27 cellular contexts compared by ENCODE assay signal in the genomic region with DNA sequence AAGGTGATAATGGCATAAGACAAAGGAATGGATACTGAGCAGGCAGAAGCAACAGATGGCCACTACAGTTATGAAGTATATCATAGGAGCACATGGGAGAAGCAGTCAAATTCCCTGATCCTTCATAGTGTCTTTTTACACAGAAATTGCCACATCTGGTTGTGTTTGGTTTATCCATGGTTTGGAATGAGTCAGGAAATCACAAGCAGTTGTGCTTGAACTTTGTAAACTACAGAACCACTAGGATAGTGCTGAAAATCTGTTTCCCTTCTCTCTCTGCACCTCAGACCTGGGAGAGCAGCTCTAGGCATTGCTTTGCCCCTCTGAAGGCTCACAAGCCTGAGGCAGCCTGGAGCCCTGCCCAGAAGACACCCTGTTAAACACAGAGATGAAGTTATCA.
"Had no signal": no experiment of that assay in that cellular context is flagged by ENCODE, and none has a peak within 500 bp of the region (broad histone marks: within the 10 kb centered on the region; RNA-seq: fewer than 3 reads in every experiment).

No MANE protein-coding gene starts in this region.

- H3K4me1 ChIP-seq: ascending aorta had no signal

- H3K27ac ChIP-seq: ascending aorta, VCaP had no signal

- ATAC-seq: activated CD8-positive, alpha-beta memory T cell treated with anti-CD3 and anti-CD28 coated beads, Interleukin-2, amount 10 ng/mL, durations not matched to agents 7 days and 5 days; activated CD8-positive, alpha-beta T cell treated with anti-CD3 and anti-CD28 coated beads, Interleukin-2, amount 10 ng/mL, durations not matched to agents 7 days and 5 days; activated naive CD8-positive, alpha-beta T cell treated with anti-CD3 and anti-CD28 coated beads, Interleukin-2, amount 50 U/mL, for 24 hours had no signal

- H3K36me3 ChIP-seq: ascending aorta had no signal

- H3K4me3 ChIP-seq: ascending aorta had no signal

- H3K27me3 ChIP-seq: ascending aorta had no signal

- DNase-seq: activated B cell treated with CpG ODN at 0.5 μM for 24 hours; activated CD4-positive, alpha-beta memory T cell treated with anti-CD3 and anti-CD28 coated beads, Interleukin-2, amount 10 ng/mL, durations not matched to agents 7 days and 5 days; activated CD4-positive, alpha-beta T cell treated with anti-CD3 and anti-CD28 coated beads for 4 hours; activated CD4-positive, alpha-beta T cell treated with anti-CD3 and anti-CD28 coated beads, Interleukin-2, amount 10 ng/mL, durations not matched to agents 24 days and 14 days; activated CD4-positive, alpha-beta T cell treated with anti-CD3 and anti-CD28 coated beads, Interleukin-2, amount 50 U/mL, for 1 hour; activated CD4-positive, alpha-beta T cell treated with anti-CD3 and anti-CD28 coated beads, Interleukin-2, amount 50 U/mL, for 48 hours; activated CD4-positive, CD25-positive, alpha-beta regulatory T cell treated with anti-CD3 and anti-CD28 coated beads, Interleukin-2, amount 50 U/mL, for 72 hours; activated CD8-positive, alpha-beta memory T cell treated with anti-CD3 and anti-CD28 coated beads for 24 hours; activated CD8-positive, alpha-beta memory T cell treated with anti-CD3 and anti-CD28 coated beads, Interleukin-2, amount 10 ng/mL, durations not matched to agents 7 days and 5 days; activated CD8-positive, alpha-beta memory T cell treated with anti-CD3 and anti-CD28 coated beads, Interleukin-2, amount 50 U/mL, for 48 hours; activated CD8-positive, alpha-beta T cell treated with anti-CD3 and anti-CD28 coated beads, Interleukin-2, amount 10 ng/mL, durations not matched to agents 7 days and 5 days; activated effector memory CD4-positive, alpha-beta T cell treated with Interleukin-2 at 50 U/mL for 16 hours; activated gamma-delta T cell; activated naive CD4-positive, alpha-beta T cell treated with anti-CD3 and anti-CD28 coated beads, Interleukin-2, amount 10 ng/mL, durations not matched to agents 7 days and 5 days; activated naive CD4-positive, alpha-beta T cell treated with Interleukin-2 at 50 U/mL for 16 hours; activated naive CD8-positive, alpha-beta T cell treated with anti-CD3 and anti-CD28 coated beads, Interleukin-2, amount 10 ng/mL, durations not matched to agents 7 days and 5 days; activated naive CD8-positive, alpha-beta T cell treated with anti-CD3 and anti-CD28 coated beads, Interleukin-2, amount 50 U/mL, for 24 hours; activated T-cell treated with anti-CD3 and anti-CD28 coated beads, Interleukin-2, amount 50 U/mL, for 24 hours; activated T-cell treated with anti-CD3 and anti-CD28 coated beads, Interleukin-2, amount 50 U/mL, for 48 hours; amygdala; anterior cingulate cortex; central memory CD4-positive, alpha-beta T cell; T-helper 1 cell; T-helper 2 cell; T-helper 9 cell had no signal

- H3K9me3 ChIP-seq: ascending aorta had no signal
